ENCODE assay signal across 1 cellular context in the genomic region with DNA sequence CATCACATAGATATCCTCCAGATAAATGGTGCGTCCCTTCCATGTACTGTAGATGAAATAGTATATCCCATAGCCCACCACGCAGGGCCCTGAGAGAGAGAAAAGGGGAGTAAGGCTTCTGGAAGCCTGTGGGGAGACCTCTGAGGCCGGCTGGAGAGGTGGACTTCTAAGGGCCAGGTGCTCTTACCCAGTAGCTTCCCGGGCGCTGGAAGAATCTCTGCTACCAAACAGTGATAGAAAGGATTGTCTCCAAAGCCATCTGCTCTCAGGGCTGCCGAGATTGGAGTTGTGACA.
TF ChIP-seq lines count a peak whose summit lies in the region.

No MANE protein-coding gene starts in this region.

TF ChIP-seq in K562, 482 proteins besides CTCF, POLR2A, EP300 and RAD21:
- no peak for TF ChIP-seq HMG20A (CRISPR knock-in tag; conservative IDR thresholded peaks at IDR 0.05)
- no peak for TF ChIP-seq SAFB2 (IDR thresholded peaks at IDR 0.05; ENCODE audit: borderline replicate concordance, low read depth, low read length, severe bottlenecking)
- peak; percentile 83 for TF ChIP-seq CBFA2T3 (IDR thresholded peaks at IDR 0.05)
- no peak for TF ChIP-seq ZNF146 (CRISPR knock-in tag; IDR thresholded peaks at IDR 0.05; ENCODE audit: unreplicated experiment)
- TF ChIP-seq CBFA2T2 (conservative IDR thresholded peaks at IDR 0.05): peak; percentile 68
- peak; percentile 39; the same call in 1 of the 2 replicates for TF ChIP-seq KLF16 (IDR thresholded peaks at IDR 0.05)
- TF ChIP-seq HDAC1 (IDR thresholded peaks at IDR 0.05): peak in 1 of 2 experiments; percentile 67; a peak in 2 of 4 replicates
- peak; percentile 55 for TF ChIP-seq TAL1 (IDR thresholded peaks at IDR 0.05)
- no peak for TF ChIP-seq ZNF407 (IDR thresholded peaks at IDR 0.05; ENCODE audit: low read depth)
- peak; percentile 57; the same call in 1 of the 2 replicates for TF ChIP-seq HDAC2 (IDR thresholded peaks at IDR 0.05)
- no peak for TF ChIP-seq TRIM28 (IDR thresholded peaks at IDR 0.05)
- no peak for TF ChIP-seq ZKSCAN1 (IDR thresholded peaks at IDR 0.05; ENCODE audit: low read depth, low read length)
- no peak for TF ChIP-seq E2F3 (CRISPR knock-in tag; IDR thresholded peaks at IDR 0.05)
- TF ChIP-seq ARID1B (IDR thresholded peaks at IDR 0.05): 0 out of 2 replicates have a peak, but pooled peaks have one; percentile 39
- peak; percentile 42; the same call in 1 of the 2 replicates for TF ChIP-seq POLR2AphosphoS5 (IDR thresholded peaks at IDR 0.05; ENCODE audit: control insufficient read depth, insufficient read depth, low read depth, low read length)
- no peak for TF ChIP-seq RBM15 (IDR thresholded peaks at IDR 0.05; ENCODE audit: insufficient read depth, low read length)
- no peak for TF ChIP-seq EP400 (IDR thresholded peaks at IDR 0.05)
- peak; percentile 76 for TF ChIP-seq TEAD4 (IDR thresholded peaks at IDR 0.05; ENCODE audit: low read length)
- TF ChIP-seq TEAD4 (CRISPR knock-in tag; IDR thresholded peaks at IDR 0.05; ENCODE audit: borderline replicate concordance): no peak
- no peak for TF ChIP-seq BCL6 (CRISPR knock-in tag; IDR thresholded peaks at IDR 0.05)
- peak; percentile 98 for TF ChIP-seq KDM1A (IDR thresholded peaks at IDR 0.05)
- TF ChIP-seq SIX5 (IDR thresholded peaks at IDR 0.05; ENCODE audit: borderline replicate concordance in 1 of 2, insufficient read depth in 1 of 2, low read depth in 1 of 2, low read length in 2 of 2): no peak
- TF ChIP-seq CREM (IDR thresholded peaks at IDR 0.05; ENCODE audit: low read depth): 0 out of 2 replicates have a peak, but pooled peaks have one; percentile 9
- 0 out of 2 replicates have a peak, but pooled peaks have one; percentile 26 for TF ChIP-seq PML (IDR thresholded peaks at IDR 0.05; ENCODE audit: low read length)
- TF ChIP-seq TCF3 (CRISPR knock-in tag; IDR thresholded peaks at IDR 0.05): peak; percentile 61
- no peak for TF ChIP-seq SNIP1 (IDR thresholded peaks at IDR 0.05; ENCODE audit: low read depth)
- peak; percentile 75 to 99 for TF ChIP-seq RCOR1 (IDR thresholded peaks at IDR 0.05; ENCODE audit: borderline replicate concordance in 1 of 2, low read depth in 2 of 2, low read length in 2 of 2)
